Comparison of ENCODE assay signal across 8 cellular contexts in the genomic region with DNA sequence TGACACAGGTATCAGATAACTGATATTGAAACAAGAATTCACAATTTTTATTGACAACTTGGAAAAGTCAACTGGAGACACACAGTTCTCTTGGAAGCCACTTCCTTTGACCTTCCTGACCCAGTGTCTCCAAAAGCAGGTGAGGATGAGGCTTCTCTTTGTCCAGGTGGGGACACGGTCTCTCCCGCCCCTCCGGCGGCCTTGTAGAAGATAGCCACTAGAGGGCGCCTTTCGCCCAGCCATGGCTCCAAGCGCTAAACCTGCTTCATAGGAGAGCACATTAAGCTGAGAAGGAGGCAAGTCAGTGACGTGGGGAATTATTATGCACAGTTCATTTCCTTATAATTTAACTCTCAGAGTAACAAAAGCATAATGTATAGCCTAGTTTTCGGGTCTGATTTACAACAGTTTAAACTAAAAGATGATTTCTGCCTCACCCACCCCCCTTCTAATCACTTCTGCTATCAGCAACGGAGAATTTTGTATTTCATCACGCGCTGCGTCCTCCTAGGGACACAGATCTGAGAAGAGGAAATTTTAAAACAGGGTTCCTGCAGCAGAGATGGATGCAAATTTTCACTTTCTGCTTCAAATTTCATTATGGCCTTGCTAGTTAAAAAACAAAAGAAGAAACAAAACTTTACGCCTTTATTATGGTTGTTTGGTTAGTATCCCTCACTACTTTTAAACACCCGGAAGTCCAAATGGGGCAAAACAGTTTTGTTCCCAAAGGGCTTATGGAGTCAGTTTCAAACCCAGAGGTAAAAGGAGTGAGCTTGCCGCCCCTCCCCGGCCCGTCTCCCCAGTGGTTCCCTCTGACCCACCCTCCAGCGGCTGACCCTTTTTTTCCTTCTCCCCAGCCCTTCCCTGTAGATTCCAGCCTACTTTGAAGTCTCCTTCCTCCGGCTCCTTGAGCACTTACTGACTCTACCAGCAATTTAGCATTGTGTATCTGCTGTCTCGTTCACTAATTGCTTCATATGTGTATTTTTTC.
A peak's percentile ranks its signal among the peaks of the same experiment; 100 is the strongest.
DNase-seq lines count a peak whose midpoint lies in the region; ATAC-seq and TF ChIP-seq lines count a peak whose summit lies in the region.

No MANE protein-coding gene starts in this region.

- no peaks in the 10 kb centered on the region for H3K36me3 Mint-ChIP-seq in activated CD4-positive, alpha-beta T cell treated with anti-CD3 and anti-CD28 coated beads, Interleukin-2, amount 10 ng/mL, durations not matched to agents 24 days and 14 days (ENCODE audit: low read depth)
- no peaks in the 10 kb centered on the region for H3K36me3 Mint-ChIP-seq in dendritic cell treated with granulocyte-macrophage colony-stimulating factor and Interleukin-4, amounts not matched to agents 40 ng/mL and 50 ng/mL, for 4 days (ENCODE audit: low read depth)

- H3K4me3 ChIP-seq in lower leg skin (ENCODE audit: low read depth, poor library complexity, severe bottlenecking), result no peak overlapping the region

- H3K4me1 Mint-ChIP-seq in activated CD4-positive, alpha-beta T cell treated with anti-CD3 and anti-CD28 coated beads, Interleukin-2, amount 10 ng/mL, durations not matched to agents 24 days and 14 days, result peaks cover 15% of the 10 kb centered on the region
- H3K4me1 Mint-ChIP-seq in dendritic cell treated with granulocyte-macrophage colony-stimulating factor and Interleukin-4, amounts not matched to agents 40 ng/mL and 50 ng/mL, for 4 days (ENCODE audit: low read depth), result peaks cover 7% of the 10 kb centered on the region

- TF ChIP-seq POLR2A in lower leg skin (IDR thresholded peaks at IDR 0.05), result no peak

- H3K27me3 Mint-ChIP-seq in activated CD4-positive, alpha-beta T cell treated with anti-CD3 and anti-CD28 coated beads, Interleukin-2, amount 10 ng/mL, durations not matched to agents 24 days and 14 days, result peaks cover 35% of the 10 kb centered on the region
- H3K27me3 Mint-ChIP-seq in dendritic cell treated with granulocyte-macrophage colony-stimulating factor and Interleukin-4, amounts not matched to agents 40 ng/mL and 50 ng/mL, for 4 days, result peaks cover 10% of the 10 kb centered on the region

- TF ChIP-seq CTCF in lower leg skin (IDR thresholded peaks at IDR 0.05), result peak in 1 of 3 donors; percentile 56

- peak; percentile 95 for ATAC-seq in GM19043 (IDR thresholded peaks at IDR 0.05; ENCODE audit: low read depth, unreplicated experiment)
- ATAC-seq in HG03354 (IDR thresholded peaks at IDR 0.05; ENCODE audit: poor library complexity, severe bottlenecking, unreplicated experiment), result peak; percentile 99

- DNase-seq in Ammon's horn (ENCODE audit: low spot score), result peak; percentile 81
- DNase-seq in NCI-H345 (lab: John Stamatoyannopoulos, UW), result peak; percentile 80
- DNase-seq in activated CD4-positive, alpha-beta T cell treated with anti-CD3 and anti-CD28 coated beads, Interleukin-2, amount 10 ng/mL, durations not matched to agents 24 days and 14 days, result peak; percentile 94
- peak; percentile 55 to 94 for DNase-seq in lower leg skin (ENCODE audit: low spot score in 2 of 2)
- peak; percentile 68 to 72 for DNase-seq in stimulated activated CD4-positive, alpha-beta T cell treated with anti-CD3 and anti-CD28 coated beads, Interleukin-4, amount 100 ng/mL, for 48 hours (ENCODE audit: low read depth in 2 of 2)

- intact Hi-C loops in activated CD4-positive, alpha-beta T cell treated with anti-CD3 and anti-CD28 coated beads, Interleukin-2, amount 10 ng/mL, durations not matched to agents 24 days and 14 days (cut with micrococcal nuclease), result loop anchor here (1.0 to 10.0 kb wide), 4 partner anchors 33 to 179 kb away; no protein-coding TSS in a partner anchor
- intact Hi-C loops in dendritic cell treated with granulocyte-macrophage colony-stimulating factor and Interleukin-4, amounts not matched to agents 40 ng/mL and 50 ng/mL, for 4 days (cut with micrococcal nuclease), result loop anchor here (1.0 kb wide), 1 partner anchor 33 kb away; no protein-coding TSS in a partner anchor
- intact Hi-C loops in lower leg skin (cut with DNase I; ENCODE audit: low total_unique reads), result loop anchor here (5.0 kb wide), 1 partner anchor 182 kb away; no protein-coding TSS in a partner anchor

- peak overlapping the region; percentile 39 for H3K27ac Mint-ChIP-seq in activated CD4-positive, alpha-beta T cell treated with anti-CD3 and anti-CD28 coated beads, Interleukin-2, amount 10 ng/mL, durations not matched to agents 24 days and 14 days
- H3K27ac Mint-ChIP-seq in dendritic cell treated with granulocyte-macrophage colony-stimulating factor and Interleukin-4, amounts not matched to agents 40 ng/mL and 50 ng/mL, for 4 days, result no peak overlapping the region

- H3K9me3 Mint-ChIP-seq in activated CD4-positive, alpha-beta T cell treated with anti-CD3 and anti-CD28 coated beads, Interleukin-2, amount 10 ng/mL, durations not matched to agents 24 days and 14 days, result no peaks in the 10 kb centered on the region
- H3K9me3 Mint-ChIP-seq in dendritic cell treated with granulocyte-macrophage colony-stimulating factor and Interleukin-4, amounts not matched to agents 40 ng/mL and 50 ng/mL, for 4 days, result no peaks in the 10 kb centered on the region

- H3K4me3 Mint-ChIP-seq in activated CD4-positive, alpha-beta T cell treated with anti-CD3 and anti-CD28 coated beads, Interleukin-2, amount 10 ng/mL, durations not matched to agents 24 days and 14 days, result peak overlapping the region; percentile 86
- peak overlapping the region; percentile 57 for H3K4me3 Mint-ChIP-seq in dendritic cell treated with granulocyte-macrophage colony-stimulating factor and Interleukin-4, amounts not matched to agents 40 ng/mL and 50 ng/mL, for 4 days

- WGBS in lower leg skin, 2 donors, result 10 to 20% methylated on average over 21 of the region's 21 CpGs
